Comparison of ENCODE assay signal across 38 cellular contexts in genomic region chr10:82245906-82246305, GRCh38.
"Had no signal": no experiment of that assay in that cellular context is flagged by ENCODE, and none has a peak within 500 bp of the region (broad histone marks: within the 10 kb centered on the region; RNA-seq: fewer than 3 reads in every experiment).

No MANE protein-coding gene starts in this region.

- ATAC-seq: activated CD8-positive, alpha-beta memory T cell treated with anti-CD3 and anti-CD28 coated beads, Interleukin-2, amount 10 ng/mL, durations not matched to agents 7 days and 5 days; activated naive CD8-positive, alpha-beta T cell treated with anti-CD3 and anti-CD28 coated beads, Interleukin-2, amount 50 U/mL, for 24 hours had no signal

- H2AFZ ChIP-seq: PC-9 had no signal

- H3K27me3 Mint-ChIP-seq: activated B cell treated with CpG ODN at 0.5 μM for 24 hours; activated CD4-positive, alpha-beta memory T cell treated with anti-CD3 and anti-CD28 coated beads, Interleukin-2, amount 10 ng/mL, durations not matched to agents 7 days and 5 days; activated CD8-positive, alpha-beta memory T cell treated with anti-CD3 and anti-CD28 coated beads, Interleukin-2, amount 10 ng/mL, durations not matched to agents 7 days and 5 days; activated naive CD4-positive, alpha-beta T cell treated with anti-CD3 and anti-CD28 coated beads, Interleukin-2, amount 10 ng/mL, durations not matched to agents 7 days and 5 days; activated naive CD8-positive, alpha-beta T cell; activated naive CD8-positive, alpha-beta T cell treated with anti-CD3 and anti-CD28 coated beads, Interleukin-2, amount 50 U/mL, for 24 hours; IgD-negative memory B cell had no signal

- H3K36me3 Mint-ChIP-seq: activated CD8-positive, alpha-beta memory T cell treated with anti-CD3 and anti-CD28 coated beads, Interleukin-2, amount 10 ng/mL, durations not matched to agents 7 days and 5 days; activated naive CD4-positive, alpha-beta T cell treated with anti-CD3 and anti-CD28 coated beads, Interleukin-2, amount 10 ng/mL, durations not matched to agents 7 days and 5 days; activated naive CD8-positive, alpha-beta T cell; IgD-negative memory B cell had no signal

- H3K4me2 ChIP-seq: PC-9 had no signal

- H3K27me3 ChIP-seq: brain microvascular endothelial cell, MG63, SJCRH30 had no signal

- H3K9me3 ChIP-seq: MG63, SJCRH30 had no signal

- H3K4me1 Mint-ChIP-seq: activated B cell treated with CpG ODN at 0.5 μM for 24 hours; activated CD4-positive, alpha-beta memory T cell treated with anti-CD3 and anti-CD28 coated beads, Interleukin-2, amount 10 ng/mL, durations not matched to agents 7 days and 5 days; activated CD8-positive, alpha-beta memory T cell treated with anti-CD3 and anti-CD28 coated beads, Interleukin-2, amount 10 ng/mL, durations not matched to agents 7 days and 5 days; activated naive CD4-positive, alpha-beta T cell treated with anti-CD3 and anti-CD28 coated beads, Interleukin-2, amount 10 ng/mL, durations not matched to agents 7 days and 5 days; activated naive CD8-positive, alpha-beta T cell treated with anti-CD3 and anti-CD28 coated beads, Interleukin-2, amount 50 U/mL, for 24 hours; IgD-negative memory B cell had no signal

- H3K36me3 ChIP-seq: brain microvascular endothelial cell, MG63, SJCRH30 had no signal

- H3K4me3 Mint-ChIP-seq: activated B cell treated with CpG ODN at 0.5 μM for 24 hours; activated CD4-positive, alpha-beta memory T cell treated with anti-CD3 and anti-CD28 coated beads, Interleukin-2, amount 10 ng/mL, durations not matched to agents 7 days and 5 days; activated CD8-positive, alpha-beta memory T cell treated with anti-CD3 and anti-CD28 coated beads, Interleukin-2, amount 10 ng/mL, durations not matched to agents 7 days and 5 days; activated naive CD4-positive, alpha-beta T cell treated with anti-CD3 and anti-CD28 coated beads, Interleukin-2, amount 10 ng/mL, durations not matched to agents 7 days and 5 days; activated naive CD8-positive, alpha-beta T cell; activated naive CD8-positive, alpha-beta T cell treated with anti-CD3 and anti-CD28 coated beads, Interleukin-2, amount 50 U/mL, for 24 hours; IgD-negative memory B cell had no signal

- H3K9me3 Mint-ChIP-seq: activated B cell treated with CpG ODN at 0.5 μM for 24 hours had no signal

- H3K4me3 ChIP-seq: MG63, PC-9, SJCRH30 had no signal

- H3K27ac Mint-ChIP-seq: activated B cell treated with CpG ODN at 0.5 μM for 24 hours; activated CD4-positive, alpha-beta memory T cell treated with anti-CD3 and anti-CD28 coated beads, Interleukin-2, amount 10 ng/mL, durations not matched to agents 7 days and 5 days; activated CD8-positive, alpha-beta memory T cell treated with anti-CD3 and anti-CD28 coated beads, Interleukin-2, amount 10 ng/mL, durations not matched to agents 7 days and 5 days; activated naive CD4-positive, alpha-beta T cell treated with anti-CD3 and anti-CD28 coated beads, Interleukin-2, amount 10 ng/mL, durations not matched to agents 7 days and 5 days; activated naive CD8-positive, alpha-beta T cell; activated naive CD8-positive, alpha-beta T cell treated with anti-CD3 and anti-CD28 coated beads, Interleukin-2, amount 50 U/mL, for 24 hours; IgD-negative memory B cell had no signal

- DNase-seq: activated B cell treated with CpG ODN at 0.5 μM for 24 hours; activated CD4-positive, alpha-beta memory T cell treated with anti-CD3 and anti-CD28 coated beads, Interleukin-2, amount 10 ng/mL, durations not matched to agents 7 days and 5 days; activated CD4-positive, alpha-beta T cell treated with anti-CD3 and anti-CD28 coated beads for 4 hours; activated CD4-positive, CD25-positive, alpha-beta regulatory T cell treated with anti-CD3 and anti-CD28 coated beads, Interleukin-2, amount 50 U/mL, for 72 hours; activated CD8-positive, alpha-beta memory T cell treated with anti-CD3 and anti-CD28 coated beads for 24 hours; activated CD8-positive, alpha-beta memory T cell treated with anti-CD3 and anti-CD28 coated beads, Interleukin-2, amount 10 ng/mL, durations not matched to agents 7 days and 5 days; activated CD8-positive, alpha-beta memory T cell treated with anti-CD3 and anti-CD28 coated beads, Interleukin-2, amount 50 U/mL, for 48 hours; activated effector memory CD4-positive, alpha-beta T cell treated with Interleukin-2 at 50 U/mL for 16 hours; activated naive CD4-positive, alpha-beta T cell treated with anti-CD3 and anti-CD28 coated beads, Interleukin-2, amount 10 ng/mL, durations not matched to agents 7 days and 5 days; activated naive CD8-positive, alpha-beta T cell treated with anti-CD3 and anti-CD28 coated beads, Interleukin-2, amount 50 U/mL, for 24 hours; activated T-cell treated with anti-CD3 and anti-CD28 coated beads, Interleukin-2, amount 50 U/mL, for 48 hours; amniotic stem cell; aorta; brain microvascular endothelial cell; central memory CD4-positive, alpha-beta T cell; Karpas-422; KBM-7; MG63; NCI-H1048; NCI-H1105 treated with DMSO at 0.1 percent for 48 hours; NCI-H1436; NCI-H1694; NCI-H1930; NCI-H2081 treated with DMSO at 0.1 percent for 48 hours; NCI-H226; NCI-H446 treated with DMSO at 0.1 percent for 48 hours; NCI-H524 treated with DMSO at 0.1 percent for 48 hours; NK-92 treated with Interleukin-12 subunit alpha and Interleukin-12 subunit beta, amount 100 ng/mL, for 24 hours; Right ventricle myocardium superior; SJCRH30; SW 1271; T-helper 1 cell; T-helper 2 cell; T-helper 9 cell had no signal

- H3K4me1 ChIP-seq: SJCRH30 had no signal

- H3K27ac ChIP-seq: brain microvascular endothelial cell, PC-9, SJCRH30, VCaP had no signal
